In genomic region chr14:65961004-65961403, GRCh38 we compare ENCODE assay signal across 9 cellular contexts.
DNase-seq lines count a peak whose midpoint lies in the region; ATAC-seq and TF ChIP-seq lines count a peak whose summit lies in the region.
"Had no signal": no experiment of that assay in that cellular context is flagged by ENCODE, and none has a peak within 500 bp of the region (broad histone marks: within the 10 kb centered on the region; RNA-seq: fewer than 3 reads in every experiment).

No MANE protein-coding gene starts in this region.

- no peak overlapping the region for H3K27ac Mint-ChIP-seq in CD4-positive, alpha-beta T cell
- H3K27ac Mint-ChIP-seq in progenitor cell of endocrine pancreas = no peak overlapping the region

- no peaks in the 10 kb centered on the region for H3K27me3 Mint-ChIP-seq in CD4-positive, alpha-beta T cell
- peaks cover 20% of the 10 kb centered on the region for H3K27me3 Mint-ChIP-seq in progenitor cell of endocrine pancreas

- peak; percentile 45 to 65 (median 56) for DNase-seq in CD4-positive, alpha-beta T cell
- DNase-seq in NCI-H526 treated with DMSO at 0.1 percent for 48 hours (lab: John Stamatoyannopoulos, UW) = peak; percentile 31
- DNase-seq in activated CD8-positive, alpha-beta memory T cell treated with anti-CD3 and anti-CD28 coated beads, Interleukin-2, amount 50 U/mL, for 24 hours (ENCODE audit: extremely low read depth) = peak; percentile 55
- peak; percentile 4 for DNase-seq in fibroblast of peridontal ligament (ENCODE audit: extremely low read depth)
- peak; percentile 39 for DNase-seq in progenitor cell of endocrine pancreas (ENCODE audit: low spot score, unreplicated experiment)

- H3K9me3 ChIP-seq in CD4-positive, alpha-beta T cell (ENCODE audit: control insufficient read depth, low read length) = no peaks in the 10 kb centered on the region

- CTCF ChIA-PET in CD4-positive, alpha-beta T cell (lab: Charles Lee) = interaction anchor here (0.8 to 2.9 kb wide), 10 partner anchors 11 to 797 kb away, joined by 3 to 13 read pairs (median 4); partner anchors contain the start of gene FUT8

- peak; percentile 92 for ATAC-seq in CD4-positive, alpha-beta T cell (ENCODE audit: poor library complexity)
- ATAC-seq in GM21825 (IDR thresholded peaks at IDR 0.05; ENCODE audit: unreplicated experiment) = peak; percentile 45
- no peak for ATAC-seq in GM18505 (IDR thresholded peaks at IDR 0.05; ENCODE audit: unreplicated experiment)
- ATAC-seq in HG02840 (IDR thresholded peaks at IDR 0.05; ENCODE audit: low FRiP score, unreplicated experiment) = no peak

- no peaks in the 10 kb centered on the region for H3K36me3 Mint-ChIP-seq in CD4-positive, alpha-beta T cell (ENCODE audit: low read depth)
- H3K36me3 Mint-ChIP-seq in progenitor cell of endocrine pancreas (ENCODE audit: insufficient read depth) = no peaks in the 10 kb centered on the region

- POLR2A ChIA-PET in CD4-positive, alpha-beta T cell (lab: Charles Lee) = interaction anchor here (0.9 to 3.8 kb wide), 3 partner anchors 100 to 546 kb away, joined by 4 to 32 read pairs (median 6); no protein-coding TSS in a partner anchor

- no peaks in the 10 kb centered on the region for H3K27me3 ChIP-seq in CD4-positive, alpha-beta T cell (ENCODE audit: control insufficient read depth, insufficient read depth, low read length)

- no peaks in the 10 kb centered on the region for H3K9me3 Mint-ChIP-seq in CD4-positive, alpha-beta T cell
- H3K9me3 Mint-ChIP-seq in progenitor cell of endocrine pancreas (ENCODE audit: low read depth) = no peaks in the 10 kb centered on the region

- peaks cover 26% of the 10 kb centered on the region for H3K4me1 Mint-ChIP-seq in CD4-positive, alpha-beta T cell (ENCODE audit: low read depth)
- no peaks in the 10 kb centered on the region for H3K4me1 Mint-ChIP-seq in progenitor cell of endocrine pancreas (ENCODE audit: low read depth)

- peak; percentile 61 for TF ChIP-seq CTCF in CD4-positive, alpha-beta T cell (IDR thresholded peaks at IDR 0.05)
- peak; percentile 64 for TF ChIP-seq CTCF in progenitor cell of endocrine pancreas (IDR thresholded peaks at IDR 0.05; ENCODE audit: unreplicated experiment)

- intact Hi-C loops in CD4-positive, alpha-beta T cell (cut with DNase I, micrococcal nuclease) = loop anchor here in 1 of 2 experiments (2.0 to 5.0 kb wide), 3 partner anchors 106 to 794 kb away; no protein-coding TSS in a partner anchor

- TF ChIP-seq POLR2A in GM18505 (IDR thresholded peaks at IDR 0.05; ENCODE audit: borderline replicate concordance, extremely low read depth, insufficient read depth, insufficient read length) = no peak

- H3K4me3 Mint-ChIP-seq in CD4-positive, alpha-beta T cell = no peak overlapping the region
- H3K4me3 Mint-ChIP-seq in progenitor cell of endocrine pancreas (ENCODE audit: low read depth) = no peak overlapping the region

- H3K27ac ChIP-seq in CD4-positive, alpha-beta T cell (ENCODE audit: low read depth, low read length) = no peak overlapping the region
- H3K27ac ChIP-seq: skin epidermis had no signal

Comparison
In these comparisons a context has a peak if more than half of its experiments do, and no peak if none do; other contexts are left out.
1. ATAC-seq: peak in CD4-positive, alpha-beta T cell (single experiment) and GM21825 (single experiment); none in GM18505 (single experiment) and HG02840 (single experiment).
2. DNase-seq: peak in every context shown above with its lines; median percentile 56 in CD4-positive, alpha-beta T cell; 55 in activated CD8-positive, alpha-beta memory T cell treated with anti-CD3 and anti-CD28 coated beads, Interleukin-2, amount 50 U/mL, for 24 hours; 39 in progenitor cell of endocrine pancreas; 31 in NCI-H526 treated with DMSO at 0.1 percent for 48 hours; 4 in fibroblast of peridontal ligament.